20 cellular contexts compared by ENCODE assay signal in the genomic region with DNA sequence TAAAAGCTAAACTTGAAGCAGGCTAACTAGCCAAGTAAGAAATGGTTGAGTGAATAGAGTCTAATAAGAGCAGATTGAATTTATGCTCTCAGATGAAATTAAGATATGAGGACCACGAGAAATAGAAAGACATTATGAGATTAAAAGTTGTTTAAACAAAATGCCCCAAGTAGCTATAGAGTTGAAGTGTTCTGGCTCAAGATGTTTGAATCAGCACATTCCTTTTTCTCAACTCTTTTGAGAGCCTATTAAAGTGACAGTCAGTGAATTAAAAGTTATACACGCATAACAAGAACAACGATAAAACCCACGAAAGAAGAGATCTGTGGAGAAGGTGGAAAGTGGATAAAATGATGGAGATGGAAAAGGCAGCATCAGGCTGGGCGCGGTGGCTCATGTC.
"Had no signal": no experiment of that assay in that cellular context is flagged by ENCODE, and none has a peak within 500 bp of the region (broad histone marks: within the 10 kb centered on the region; RNA-seq: fewer than 3 reads in every experiment).

No MANE protein-coding gene starts in this region.

- H3K4me3 ChIP-seq: coronary artery, heart right ventricle, ovary, psoas muscle, skin epidermis, suprapubic skin, transverse colon had no signal

- H3K27me3 ChIP-seq: heart right ventricle, neutrophil, ovary, suprapubic skin, transverse colon had no signal

- H3K9me3 ChIP-seq: heart right ventricle, neutrophil, ovary, psoas muscle, suprapubic skin, transverse colon had no signal

- H3K27ac Mint-ChIP-seq: activated CD4-positive, alpha-beta memory T cell treated with anti-CD3 and anti-CD28 coated beads, Interleukin-2, amount 10 ng/mL, durations not matched to agents 7 days and 5 days; activated CD4-positive, alpha-beta T cell treated with anti-CD3 and anti-CD28 coated beads, Interleukin-2, amount 10 ng/mL, durations not matched to agents 24 days and 14 days; activated naive CD4-positive, alpha-beta T cell treated with anti-CD3 and anti-CD28 coated beads, Interleukin-2, amount 10 ng/mL, durations not matched to agents 7 days and 5 days; natural killer cell treated with Interleukin-12 subunit alpha and Interleukin-12 subunit beta and Interleukin-15 and Interleukin-18, amount 100 ng/mL, for 72 hours; stimulated activated naive CD8-positive, alpha-beta T cell treated with anti-CD3 and anti-CD28 coated beads, Interleukin-15, Interleukin-2, amounts not matched to agents 100 ng/mL and 50 ng/mL, for 24 hours; T-helper 17 cell had no signal

- H3K27me3 Mint-ChIP-seq: activated CD4-positive, alpha-beta memory T cell treated with anti-CD3 and anti-CD28 coated beads, Interleukin-2, amount 10 ng/mL, durations not matched to agents 7 days and 5 days; activated CD4-positive, alpha-beta T cell treated with anti-CD3 and anti-CD28 coated beads, Interleukin-2, amount 10 ng/mL, durations not matched to agents 24 days and 14 days; activated naive CD4-positive, alpha-beta T cell treated with anti-CD3 and anti-CD28 coated beads, Interleukin-2, amount 10 ng/mL, durations not matched to agents 7 days and 5 days; natural killer cell treated with Interleukin-12 subunit alpha and Interleukin-12 subunit beta and Interleukin-15 and Interleukin-18, amount 100 ng/mL, for 72 hours; stimulated activated naive CD8-positive, alpha-beta T cell treated with anti-CD3 and anti-CD28 coated beads, Interleukin-15, Interleukin-2, amounts not matched to agents 100 ng/mL and 50 ng/mL, for 24 hours; T-helper 17 cell had no signal

- H3K4me1 Mint-ChIP-seq: activated CD4-positive, alpha-beta memory T cell treated with anti-CD3 and anti-CD28 coated beads, Interleukin-2, amount 10 ng/mL, durations not matched to agents 7 days and 5 days; activated CD4-positive, alpha-beta T cell treated with anti-CD3 and anti-CD28 coated beads, Interleukin-2, amount 10 ng/mL, durations not matched to agents 24 days and 14 days; activated naive CD4-positive, alpha-beta T cell treated with anti-CD3 and anti-CD28 coated beads, Interleukin-2, amount 10 ng/mL, durations not matched to agents 7 days and 5 days; T-helper 17 cell had no signal

- ATAC-seq: activated CD4-positive, CD25-positive, alpha-beta regulatory T cell treated with anti-CD3 and anti-CD28 coated beads, Interleukin-2, amount 50 U/mL, for 24 hours; natural killer cell treated with Interleukin-12 subunit alpha and Interleukin-12 subunit beta and Interleukin-15 and Interleukin-18, amount 100 ng/mL, for 72 hours; psoas muscle; T-helper 17 cell had no signal

- H3K36me3 ChIP-seq: heart right ventricle, neutrophil, ovary, suprapubic skin, transverse colon had no signal

- H3K27ac ChIP-seq: coronary artery, neutrophil, ovary, psoas muscle, skin epidermis, suprapubic skin had no signal

- H3K4me1 ChIP-seq: psoas muscle, suprapubic skin had no signal

- H3K36me3 Mint-ChIP-seq: activated naive CD4-positive, alpha-beta T cell treated with anti-CD3 and anti-CD28 coated beads, Interleukin-2, amount 10 ng/mL, durations not matched to agents 7 days and 5 days; mesothelial cell of epicardium; natural killer cell treated with Interleukin-12 subunit alpha and Interleukin-12 subunit beta and Interleukin-15 and Interleukin-18, amount 100 ng/mL, for 72 hours had no signal

- DNase-seq: activated CD4-positive, alpha-beta memory T cell treated with anti-CD3 and anti-CD28 coated beads, Interleukin-2, amount 10 ng/mL, durations not matched to agents 7 days and 5 days; activated CD4-positive, alpha-beta T cell treated with anti-CD3 and anti-CD28 coated beads, Interleukin-2, amount 10 ng/mL, durations not matched to agents 24 days and 14 days; activated effector memory CD4-positive, alpha-beta T cell treated with anti-CD3 and anti-CD28 coated beads, Interleukin-2, amount 50 U/mL, for 16 hours; activated naive CD4-positive, alpha-beta T cell treated with anti-CD3 and anti-CD28 coated beads, Interleukin-2, amount 10 ng/mL, durations not matched to agents 7 days and 5 days; cerebellar nuclear complex; ovary; psoas muscle; right cardiac atrium; stimulated activated CD4-positive, alpha-beta T cell treated with anti-CD3 and anti-CD28 coated beads, Interleukin-1b, Interleukin-23, amount 100 ng/mL, for 48 hours; T-helper 17 cell; transverse colon had no signal

- H3K4me3 Mint-ChIP-seq: activated CD4-positive, alpha-beta memory T cell treated with anti-CD3 and anti-CD28 coated beads, Interleukin-2, amount 10 ng/mL, durations not matched to agents 7 days and 5 days; activated CD4-positive, alpha-beta T cell treated with anti-CD3 and anti-CD28 coated beads, Interleukin-2, amount 10 ng/mL, durations not matched to agents 24 days and 14 days; activated naive CD4-positive, alpha-beta T cell treated with anti-CD3 and anti-CD28 coated beads, Interleukin-2, amount 10 ng/mL, durations not matched to agents 7 days and 5 days; mesothelial cell of epicardium; natural killer cell treated with Interleukin-12 subunit alpha and Interleukin-12 subunit beta and Interleukin-15 and Interleukin-18, amount 100 ng/mL, for 72 hours; stimulated activated naive CD8-positive, alpha-beta T cell treated with anti-CD3 and anti-CD28 coated beads, Interleukin-15, Interleukin-2, amounts not matched to agents 100 ng/mL and 50 ng/mL, for 24 hours; T-helper 17 cell had no signal
